Comparison of ENCODE assay signal across 8 cellular contexts in genomic region chr12:121668750-121669524, GRCh38. TPM values are rescaled to one million over a fixed set of nuclear protein-coding genes. Genes with fewer than 3 reads are reported as not detected.
DNase-seq lines count a peak whose midpoint lies in the region; TF ChIP-seq lines count a peak whose summit lies in the region.

No MANE protein-coding gene starts in this region.

- peak; percentile 41 to 61 (median 47) for TF ChIP-seq CTCF in Peyer's patch (IDR thresholded peaks at IDR 0.05)

- H3K36me3 Mint-ChIP-seq in immature natural killer cell, result peaks cover 4 to 7% (median 7%) of the 10 kb centered on the region in 3 donors

- peaks cover 0 to 13% (median 0%) of the 10 kb centered on the region in 4 donors for H3K4me1 ChIP-seq in Peyer's patch

- no peaks in the 10 kb centered on the region for H3K9me3 ChIP-seq in Peyer's patch

- peaks cover 18 to 25% (median 19%) of the 10 kb centered on the region in 3 donors for H3K27me3 Mint-ChIP-seq in immature natural killer cell (ENCODE audit: low read depth in 3 of 3)

- no peaks in the 10 kb centered on the region for H3K27me3 ChIP-seq in Peyer's patch

- DNase-seq in NCI-H82 (lab: John Stamatoyannopoulos, UW) (peak; percentile 81), NCI-H82 treated with DMSO at 0.1 percent for 48 hours (lab: John Stamatoyannopoulos, UW; ENCODE audit: unreplicated experiment) (no peak), Peyer's patch (peak; percentile 52 to 74 (median 64)), immature natural killer cell (peak; percentile 49 to 55 (median 50)), NCI-H187 treated with DMSO at 0.1 percent for 48 hours (lab: John Stamatoyannopoulos, UW) (no peak), DMS153 treated with DMSO at 0.1 percent for 48 hours (lab: John Stamatoyannopoulos, UW; ENCODE audit: unreplicated experiment) (no peak)
- DNase-seq in activated naive CD4-positive, alpha-beta T cell treated with anti-CD3 and anti-CD28 coated beads, Interleukin-2, amount 50 U/mL, for 16 hours, result peak; percentile 68
- peak; percentile 35 to 40 for DNase-seq in stimulated activated CD8-positive, alpha-beta memory T cell treated with anti-CD3 and anti-CD28 coated beads, Interleukin-7, amount 100 ng/mL, for 4 hours (ENCODE audit: low read depth in 2 of 2)

- no peak overlapping the region for H3K4me3 Mint-ChIP-seq in immature natural killer cell

- no peak for TF ChIP-seq POLR2A in Peyer's patch (IDR thresholded peaks at IDR 0.05)

- peak overlapping the region; percentile 23 to 85 (median 81) for H3K27ac Mint-ChIP-seq in immature natural killer cell

- no peak overlapping the region for H3K27ac ChIP-seq in Peyer's patch

- H3K9me3 Mint-ChIP-seq in immature natural killer cell, result no peaks in the 10 kb centered on the region

- no peak overlapping the region for H3K4me3 ChIP-seq in Peyer's patch

- no peaks in the 10 kb centered on the region for H3K36me3 ChIP-seq in Peyer's patch

- peaks cover 49 to 50% of the 10 kb centered on the region in 2 donors for H3K4me1 Mint-ChIP-seq in immature natural killer cell

RNA-seq across cellular contexts. Expression of gene MORN3, which starts 0.5 kb away (rescaled TPM):
- not detected for total RNA-seq in Peyer's patch
- polyA plus RNA-seq in immature natural killer cell, result 1 to 10 TPM; 1.4 to 3.4 (median 2.0) TPM

RNA-seq across cellular contexts. Expression of gene ORAI1, which starts 42.6 kb away (rescaled TPM):
- 10 to 100 TPM in 2 of 4 donors, 1 to 10 TPM in 2; 3.3 to 17.4 (median 8.7) TPM for total RNA-seq in Peyer's patch
- polyA plus RNA-seq in immature natural killer cell, result 100 to 1,000 TPM; 145 to 216 (median 183) TPM

RNA-seq across cellular contexts. Expression of gene TMEM120B, which starts 43.6 kb away (rescaled TPM):
- total RNA-seq in Peyer's patch, result 1 to 10 TPM; 3.7 to 8.6 (median 5.2) TPM
- polyA plus RNA-seq in immature natural killer cell, result 1 to 10 TPM; 1.8 to 4.0 (median 3.1) TPM

Comparison
In these comparisons a context has a peak if more than half of its experiments do, and no peak if none do; other contexts are left out.
1. DNase-seq: peak in NCI-H82 (single experiment), Peyer's patch (3 of 3), activated naive CD4-positive, alpha-beta T cell treated with anti-CD3 and anti-CD28 coated beads, Interleukin-2, amount 50 U/mL, for 16 hours (single experiment), immature natural killer cell (3 of 3) and stimulated activated CD8-positive, alpha-beta memory T cell treated with anti-CD3 and anti-CD28 coated beads, Interleukin-7, amount 100 ng/mL, for 4 hours (2 of 2); none in NCI-H82 treated with DMSO at 0.1 percent for 48 hours (single experiment), NCI-H187 treated with DMSO at 0.1 percent for 48 hours (single experiment) and DMS153 treated with DMSO at 0.1 percent for 48 hours (single experiment).